Comparison of ENCODE assay signal across 8 cellular contexts in genomic region chr15:63970723-63971426, GRCh38.
DNase-seq lines count a peak whose midpoint lies in the region; ATAC-seq and TF ChIP-seq lines count a peak whose summit lies in the region.

No MANE protein-coding gene starts in this region.

- no peaks in the 10 kb centered on the region for H3K9me3 Mint-ChIP-seq in Calu3 (ENCODE audit: low read depth, unreplicated experiment)

- no peak for DNase-seq in hepatocyte (ENCODE audit: low spot score)
- DNase-seq in KBM-7 = no peak
- DNase-seq in ACHN = no peak
- no peak for DNase-seq in Calu3
- no peak for DNase-seq in posterior cingulate gyrus

- H3K4me3 ChIP-seq in GM12875 (ENCODE audit: low read depth, low read length) (peak overlapping the region; percentile 31), hepatocyte (no peak overlapping the region)

- H3K27me3 Mint-ChIP-seq in Calu3 (ENCODE audit: unreplicated experiment) = no peaks in the 10 kb centered on the region

- H2AFZ ChIP-seq in hepatocyte = no peak overlapping the region

- no peaks in the 10 kb centered on the region for H3K36me3 Mint-ChIP-seq in Calu3 (ENCODE audit: insufficient read depth, unreplicated experiment)

- H3K27ac Mint-ChIP-seq in Calu3 (ENCODE audit: unreplicated experiment) = no peak overlapping the region

- CTCF ChIA-PET in Calu3 (lab: Charles Lee) = no interaction called here

- no peaks in the 10 kb centered on the region for H3K9me3 ChIP-seq in hepatocyte (ENCODE audit: low read depth)

- BruUV-seq in Calu3 (replicated peaks; lab: Mats Ljungman, UMichigan) = no TSS peak

- WGBS in hepatocyte (ENCODE audit: low lambda C conversion rate, missing lambda C conversion rate) = 69% methylated on average over 3 of the region's 3 CpGs

- intact Hi-C loops in Calu3 (cut with micrococcal nuclease; ENCODE audit: unreplicated experiment) (no loop called here), posterior cingulate gyrus (cut with DNase I) (no loop called here)

- no peaks in the 10 kb centered on the region for H3K79me2 ChIP-seq in hepatocyte

- peaks cover 30% of the 10 kb centered on the region for H3K4me1 Mint-ChIP-seq in Calu3 (ENCODE audit: low read depth, unreplicated experiment)

- no peaks in the 10 kb centered on the region for H3K36me3 ChIP-seq in hepatocyte (replicated peaks; ENCODE audit: insufficient read depth, low read depth)

- H3K27ac ChIP-seq in hepatocyte = peak overlapping the region; percentile 93

- H3K4me2 ChIP-seq in hepatocyte = no peak overlapping the region

- TF ChIP-seq CTCF in GM12875 (IDR thresholded peaks at IDR 0.05; ENCODE audit: borderline replicate concordance, insufficient read depth, low read depth, low read length) (no peak), hepatocyte (IDR thresholded peaks at IDR 0.05; ENCODE audit: poor library complexity) (no peak), Calu3 (IDR thresholded peaks at IDR 0.05; ENCODE audit: unreplicated experiment) (no peak)

- H3K27me3 ChIP-seq in hepatocyte = no peaks in the 10 kb centered on the region

- H3K9me2 ChIP-seq in hepatocyte (replicated peaks; ENCODE audit: insufficient read depth) = no peaks in the 10 kb centered on the region

- ATAC-seq in GM21360 (IDR thresholded peaks at IDR 0.05; ENCODE audit: unreplicated experiment) = peak; percentile 86
- ATAC-seq in HG03520 (IDR thresholded peaks at IDR 0.05; ENCODE audit: unreplicated experiment) = peak; percentile 88

- no peaks in the 10 kb centered on the region for H4K20me1 ChIP-seq in hepatocyte (ENCODE audit: insufficient read depth, poor library complexity, severe bottlenecking)

- in situ Hi-C loops in KBM-7 (cut with MboI; ENCODE audit: low pct_unique_long_range_greater_than_20kb, low sequenced_read_pairs) (no loop called here), ACHN (cut with HindIII; ENCODE audit: low pct_ligation_motif_present, low pct_unique_long_range_greater_than_20kb, low sequenced_read_pairs) (no loop called here)

- H3K4me1 ChIP-seq in hepatocyte (ENCODE audit: insufficient read depth) = peaks cover 28% of the 10 kb centered on the region

- no peak overlapping the region for H3K4me3 Mint-ChIP-seq in Calu3 (ENCODE audit: low read depth, unreplicated experiment)
